20 cellular contexts compared by ENCODE assay signal in the genomic region with DNA sequence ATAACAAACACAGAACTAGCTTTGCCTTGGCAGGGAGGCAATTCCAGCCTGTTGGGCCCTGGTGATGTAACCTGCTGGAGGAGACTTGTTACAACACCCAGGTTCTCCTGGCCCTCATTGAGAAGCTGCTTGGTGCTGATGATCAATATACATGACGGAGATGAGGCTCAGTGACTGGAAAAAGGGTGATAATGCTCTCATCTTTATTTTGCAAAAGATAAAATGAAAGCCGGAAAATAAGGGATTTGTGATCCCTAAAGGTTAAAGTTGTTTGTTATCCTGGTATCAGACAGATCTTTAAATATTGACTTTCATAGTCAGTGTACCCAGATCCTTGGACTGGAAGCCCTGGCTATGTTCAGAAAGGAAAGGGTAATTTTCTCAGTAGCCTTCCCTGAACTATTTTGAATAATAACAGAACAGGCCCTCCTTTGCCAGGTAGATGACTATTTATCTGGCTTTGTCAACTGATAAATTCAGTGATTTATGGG.
"Had no signal": no experiment of that assay in that cellular context is flagged by ENCODE, and none has a peak within 500 bp of the region (broad histone marks: within the 10 kb centered on the region; RNA-seq: fewer than 3 reads in every experiment).

No MANE protein-coding gene starts in this region.

- DNase-seq: activated CD4-positive, alpha-beta T cell treated with anti-CD3 and anti-CD28 coated beads, Interleukin-2, amount 50 U/mL, for 1 hour; activated CD4-positive, CD25-positive, alpha-beta regulatory T cell treated with anti-CD3 and anti-CD28 coated beads, Interleukin-2, amount 50 U/mL, for 72 hours; activated CD8-positive, alpha-beta memory T cell treated with anti-CD3 and anti-CD28 coated beads for 24 hours; activated gamma-delta T cell; activated T-cell treated with anti-CD3 and anti-CD28 coated beads, Interleukin-2, amount 50 U/mL, for 72 hours; effector CD8-positive, alpha-beta T cell; esophagus squamous epithelium; islet precursor cell; left colon; midbrain; occipital lobe; stimulated activated CD4-positive, alpha-beta T cell treated with anti-CD3 and anti-CD28 coated beads, Interleukin-12 subunit alpha, Interleukin-12 subunit beta, amount 100 ng/mL, for 4 hours; stimulated activated CD4-positive, alpha-beta T cell treated with anti-CD3 and anti-CD28 coated beads, Interleukin-1b, Interleukin-23, amount 100 ng/mL, for 48 hours; stimulated activated CD8-positive, alpha-beta memory T cell treated with anti-CD3 and anti-CD28 coated beads, Interleukin-4, amount 100 ng/mL, for 48 hours; stimulated activated naive CD4-positive, alpha-beta T cell; upper lobe of right lung had no signal

- H3K4me1 Mint-ChIP-seq: nephron had no signal

- H3K4me3 ChIP-seq: esophagus squamous epithelium, lung, upper lobe of right lung had no signal

- H3K27me3 ChIP-seq: esophagus squamous epithelium, upper lobe of right lung had no signal

- H3K36me3 ChIP-seq: esophagus squamous epithelium, upper lobe of right lung had no signal

- H3K36me3 Mint-ChIP-seq: activated naive CD4-positive, alpha-beta T cell treated with anti-CD3 and anti-CD28 coated beads, Interleukin-2, amount 50 U/mL, for 72 hours had no signal

- H3K4me1 ChIP-seq: esophagus squamous epithelium, upper lobe of right lung had no signal

- H3K4me3 Mint-ChIP-seq: activated T-cell treated with anti-CD3 and anti-CD28 coated beads, Interleukin-2, amount 50 U/mL, for 72 hours; dendritic cell treated with granulocyte-macrophage colony-stimulating factor and Interleukin-4, amounts not matched to agents 40 ng/mL and 50 ng/mL, for 4 days; nephron had no signal

- H3K27me3 Mint-ChIP-seq: dendritic cell treated with granulocyte-macrophage colony-stimulating factor and Interleukin-4, amounts not matched to agents 40 ng/mL and 50 ng/mL, for 4 days had no signal

- H3K27ac ChIP-seq: esophagus squamous epithelium, upper lobe of right lung had no signal

- ATAC-seq: activated naive CD4-positive, alpha-beta T cell treated with anti-CD3 and anti-CD28 coated beads, Interleukin-2, amount 50 U/mL, for 72 hours; activated T-cell treated with anti-CD3 and anti-CD28 coated beads, Interleukin-2, amount 50 U/mL, for 72 hours; left colon; upper lobe of right lung had no signal

- H3K27ac Mint-ChIP-seq: activated naive CD4-positive, alpha-beta T cell treated with anti-CD3 and anti-CD28 coated beads, Interleukin-2, amount 50 U/mL, for 72 hours; activated T-cell treated with anti-CD3 and anti-CD28 coated beads, Interleukin-2, amount 50 U/mL, for 72 hours; dendritic cell treated with granulocyte-macrophage colony-stimulating factor and Interleukin-4, amounts not matched to agents 40 ng/mL and 50 ng/mL, for 4 days; nephron had no signal

- H3K9me3 ChIP-seq: esophagus squamous epithelium, upper lobe of right lung had no signal
